Comparison of ENCODE assay signal across 14 cellular contexts in genomic region chr4:105978684-105979296, GRCh38.
DNase-seq lines count a peak whose midpoint lies in the region; ATAC-seq, FAIRE-seq and TF ChIP-seq lines count a peak whose summit lies in the region.
"Had no signal": no experiment of that assay in that cellular context is flagged by ENCODE, and none has a peak within 500 bp of the region (broad histone marks: within the 10 kb centered on the region; RNA-seq: fewer than 3 reads in every experiment).

No MANE protein-coding gene starts in this region.

- no peak overlapping the region for H2BK12ac ChIP-seq in neuronal stem cell (ENCODE audit: low read length)

- H2AK5ac ChIP-seq in neuronal stem cell (ENCODE audit: low read depth, low read length), result no peak overlapping the region

- H2BK15ac ChIP-seq in neuronal stem cell (ENCODE audit: low read length), result no peak overlapping the region

- no peak overlapping the region for H3K18ac ChIP-seq in neuronal stem cell (ENCODE audit: low read length)

- no peaks in the 10 kb centered on the region for H4K20me1 ChIP-seq in BLaER1

- H3K14ac ChIP-seq in neuronal stem cell (ENCODE audit: low read length), result no peak overlapping the region

- no peak overlapping the region for H4K91ac ChIP-seq in neuronal stem cell (ENCODE audit: low read depth, low read length, poor library complexity)

- no peak overlapping the region for H3K23ac ChIP-seq in neuronal stem cell (ENCODE audit: low read depth, low read length, poor library complexity)

- H3K9ac ChIP-seq in BLaER1 (no peak overlapping the region), neuronal stem cell (ENCODE audit: low read depth, low read length, poor library complexity) (no peak overlapping the region)

- H3K4me2 ChIP-seq in BLaER1, result peak overlapping the region; percentile 47
- H3K4me2 ChIP-seq in neuronal stem cell (ENCODE audit: insufficient read depth, low read length, poor library complexity, severe bottlenecking), result no peak overlapping the region

- no peak overlapping the region for H3K27ac ChIP-seq in BLaER1
- H3K27ac ChIP-seq in neuronal stem cell (replicated peaks; ENCODE audit: low read length), result no peak overlapping the region

- no peak overlapping the region for H3K4ac ChIP-seq in neuronal stem cell (ENCODE audit: low read length)

- no peak overlapping the region for H3K4me3 ChIP-seq in BLaER1
- no peak overlapping the region for H3K4me3 ChIP-seq in epithelial cell of proximal tubule (ENCODE audit: low read depth, low read length)
- no peak overlapping the region for H3K4me3 ChIP-seq in neuronal stem cell (ENCODE audit: low read length in 2 of 2)

- FAIRE-seq in RCC 7860 (lab: Jason Lieb, UNC), result peak; percentile 96
- FAIRE-seq: D721Med had no signal

- H3K36me3 ChIP-seq in BLaER1 (no peaks in the 10 kb centered on the region), neuronal stem cell (replicated peaks in 1 of 2; ENCODE audit: control insufficient read depth in 2 of 2, insufficient read depth in 2 of 2, low read length in 2 of 2) (no peaks in the 10 kb centered on the region)

- no peaks in the 10 kb centered on the region for H3K27me3 ChIP-seq in BLaER1
- H3K27me3 ChIP-seq in neuronal stem cell (ENCODE audit: control insufficient read depth in 3 of 3, insufficient read depth in 3 of 3, low read depth in 1 of 3, low read length in 3 of 3), result no peaks in the 10 kb centered on the region

- H3K9me3 ChIP-seq in BLaER1 (peaks cover 9% of the 10 kb centered on the region; the same call in 1 of the 2 replicates), neuronal stem cell (replicated peaks in 1 of 2; ENCODE audit: control insufficient read depth in 2 of 2, insufficient read depth in 1 of 2, low read depth in 1 of 2, low read length in 2 of 2) (no peaks in the 10 kb centered on the region)

- peak overlapping the region; percentile 11 for H2AFZ ChIP-seq in neuronal stem cell (ENCODE audit: low read length)

- H2BK120ac ChIP-seq in neuronal stem cell (ENCODE audit: low read depth, low read length), result no peak overlapping the region

- TF ChIP-seq CTCF in epithelial cell of proximal tubule (conservative IDR thresholded peaks at IDR 0.05; ENCODE audit: low read depth, low read length) (no peak), omental fat pad (IDR thresholded peaks at IDR 0.05) (no peak)

- no peak overlapping the region for H2BK5ac ChIP-seq in neuronal stem cell (ENCODE audit: low read length)

- no CpG with 5 or more reads among the region's 2 CpGs for WGBS in neuronal stem cell (ENCODE audit: extremely low coverage in 2 of 2, insufficient read length in 2 of 2, insufficient replicate concordance in 1 of 2), 2 donors

- H3K4me1 ChIP-seq in BLaER1 (peaks cover 10% of the 10 kb centered on the region; the same call in 1 of the 2 replicates), neuronal stem cell (ENCODE audit: control insufficient read depth in 2 of 2, insufficient read depth in 1 of 2, low read depth in 1 of 2, low read length in 2 of 2) (no peaks in the 10 kb centered on the region)

- H3K79me1 ChIP-seq in neuronal stem cell (ENCODE audit: low read depth, low read length), result no peaks in the 10 kb centered on the region

- no peak for ATAC-seq in omental fat pad (ENCODE audit: low FRiP score)
- ATAC-seq in HG02588 (IDR thresholded peaks at IDR 0.05; ENCODE audit: unreplicated experiment), result no peak
- ATAC-seq: activated naive CD4-positive, alpha-beta T cell treated with anti-CD3 and anti-CD28 coated beads, Interleukin-2, amount 50 U/mL, for 72 hours had no signal

- peak; percentile 88 for DNase-seq in RCC 7860 (ENCODE audit: low spot score)
- DNase-seq in epithelial cell of proximal tubule (ENCODE audit: low read depth), result peak; percentile 94
- no peak for DNase-seq in neuronal stem cell (ENCODE audit: low spot score)
- no peak for DNase-seq in SIG-M5 treated with dmso at 0.1 percent for 504 hours (lab: John Stamatoyannopoulos, UW; ENCODE audit: unreplicated experiment)
- no peak for DNase-seq in NOMO-1 (lab: John Stamatoyannopoulos, UW; ENCODE audit: unreplicated experiment in 2 of 2)
- DNase-seq in omental fat pad (ENCODE audit: low spot score), result no peak
- DNase-seq: activated CD4-positive, alpha-beta memory T cell treated with anti-CD3 and anti-CD28 coated beads for 36 hours; NCI-H1105 treated with DMSO at 0.1 percent for 48 hours; NCI-H82; SW 1271 had no signal

- H4K8ac ChIP-seq in neuronal stem cell (ENCODE audit: low read depth, low read length), result no peak overlapping the region

Comparison
In these comparisons a context has a peak if more than half of its experiments do, and no peak if none do; other contexts are left out.
1. DNase-seq: peak in RCC 7860 (single experiment) and epithelial cell of proximal tubule (single experiment); none in neuronal stem cell (single experiment), SIG-M5 treated with dmso at 0.1 percent for 504 hours (single experiment), NOMO-1 (0 of 2) and omental fat pad (single experiment).